Comparison of ENCODE assay signal across 1 cellular context in genomic region chr12:120388711-120389431, GRCh38.
TF ChIP-seq lines count a peak whose summit lies in the region.

No MANE protein-coding gene starts in this region.

TF ChIP-seq in K562, 482 proteins besides CTCF, POLR2A, EP300 and RAD21 (continued from another document):
- TF ChIP-seq BCLAF1 (IDR thresholded peaks at IDR 0.05; ENCODE audit: borderline replicate concordance in 1 of 2, control insufficient read depth in 1 of 2, low read depth in 2 of 2, low read length in 1 of 2), result no peak
- TF ChIP-seq USF1 (CRISPR knock-in tag; IDR thresholded peaks at IDR 0.05), result peak; percentile 80
